In genomic region chr17:3965123-3965800, GRCh38 we compare ENCODE assay signal across 8 cellular contexts.
A peak's percentile ranks its signal among the peaks of the same experiment; 100 is the strongest.
DNase-seq lines count a peak whose midpoint lies in the region; ATAC-seq lines count a peak whose summit lies in the region.

No MANE protein-coding gene starts in this region.

- ATAC-seq in HG02588 (IDR thresholded peaks at IDR 0.05; ENCODE audit: unreplicated experiment) = peak; percentile 39
- peak; percentile 62 for ATAC-seq in stimulated activated memory B cell treated with anti-CD40 and anti-IgM and Interleukin-4, amounts not matched to agents 10 μg/mL and 1 μg/mL and 100 μg/mL, for 72 hours

- no peak overlapping the region for H3K4me3 ChIP-seq in endocrine pancreas (ENCODE audit: control insufficient read depth, insufficient read depth, low read length)
- peak overlapping the region; percentile 81 to 84 for H3K4me3 ChIP-seq in mucosa of rectum (ENCODE audit: low read length in 2 of 2)

- H3K9ac ChIP-seq in endocrine pancreas (ENCODE audit: control insufficient read depth, insufficient read depth, low read length) (peak overlapping the region; percentile 60), mucosa of rectum (ENCODE audit: low read depth in 1 of 2, low read length in 2 of 2) (peak overlapping the region; percentile 94 to 97)

- peak; percentile 14 for DNase-seq in COLO829 (ENCODE audit: low spot score)
- DNase-seq in NCI-H69 (lab: John Stamatoyannopoulos, UW) = peak; percentile 85
- DNase-seq in activated CD4-positive, alpha-beta T cell treated with anti-CD3 and anti-CD28 coated beads, Interleukin-2, amount 50 U/mL, for 1 hour = peak; percentile 58
- no peak for DNase-seq in cerebellar cortex (ENCODE audit: low spot score)

- H3K4me1 ChIP-seq in endocrine pancreas (ENCODE audit: control insufficient read depth, insufficient read depth, low read length) = no peaks in the 10 kb centered on the region
- peaks cover 55 to 65% of the 10 kb centered on the region in 2 donors for H3K4me1 ChIP-seq in mucosa of rectum (ENCODE audit: control insufficient read depth in 2 of 2, insufficient read depth in 2 of 2, low read length in 2 of 2)

- no peaks in the 10 kb centered on the region for H3K9me3 ChIP-seq in endocrine pancreas (ENCODE audit: control insufficient read depth, low read length)
- H3K9me3 ChIP-seq in mucosa of rectum (ENCODE audit: control insufficient read depth in 2 of 2, low read length in 2 of 2) = no peaks in the 10 kb centered on the region

- peak overlapping the region; percentile 80 for H3K4me3 Mint-ChIP-seq in stimulated activated memory B cell treated with anti-CD40 and anti-IgM and Interleukin-4, amounts not matched to agents 10 μg/mL and 1 μg/mL and 100 μg/mL, for 72 hours

- no peaks in the 10 kb centered on the region for H3K9me3 Mint-ChIP-seq in stimulated activated memory B cell treated with anti-CD40 and anti-IgM and Interleukin-4, amounts not matched to agents 10 μg/mL and 1 μg/mL and 100 μg/mL, for 72 hours

- H3K4me1 Mint-ChIP-seq in stimulated activated memory B cell treated with anti-CD40 and anti-IgM and Interleukin-4, amounts not matched to agents 10 μg/mL and 1 μg/mL and 100 μg/mL, for 72 hours = peaks cover 75% of the 10 kb centered on the region

- peak overlapping the region; percentile 73 for H3K27ac Mint-ChIP-seq in stimulated activated memory B cell treated with anti-CD40 and anti-IgM and Interleukin-4, amounts not matched to agents 10 μg/mL and 1 μg/mL and 100 μg/mL, for 72 hours

- H3K27me3 Mint-ChIP-seq in stimulated activated memory B cell treated with anti-CD40 and anti-IgM and Interleukin-4, amounts not matched to agents 10 μg/mL and 1 μg/mL and 100 μg/mL, for 72 hours = no peaks in the 10 kb centered on the region

- H3K36me3 ChIP-seq in endocrine pancreas (ENCODE audit: control insufficient read depth, insufficient read depth, low read length) (no peaks in the 10 kb centered on the region), mucosa of rectum (ENCODE audit: control insufficient read depth in 2 of 2, insufficient read depth in 2 of 2, low read length in 2 of 2) (no peaks in the 10 kb centered on the region)

- H3K27me3 ChIP-seq in endocrine pancreas (ENCODE audit: control insufficient read depth, insufficient read depth, low read length) (no peaks in the 10 kb centered on the region), mucosa of rectum (ENCODE audit: control insufficient read depth in 2 of 2, insufficient read depth in 2 of 2, low read length in 2 of 2) (no peaks in the 10 kb centered on the region)

- no peaks in the 10 kb centered on the region for H3K36me3 Mint-ChIP-seq in stimulated activated memory B cell treated with anti-CD40 and anti-IgM and Interleukin-4, amounts not matched to agents 10 μg/mL and 1 μg/mL and 100 μg/mL, for 72 hours

- peak overlapping the region; percentile 97 to 99 for H3K27ac ChIP-seq in mucosa of rectum (ENCODE audit: low read depth in 2 of 2, low read length in 2 of 2)
